ENCODE assay signal across 22 cellular contexts in the genomic region with DNA sequence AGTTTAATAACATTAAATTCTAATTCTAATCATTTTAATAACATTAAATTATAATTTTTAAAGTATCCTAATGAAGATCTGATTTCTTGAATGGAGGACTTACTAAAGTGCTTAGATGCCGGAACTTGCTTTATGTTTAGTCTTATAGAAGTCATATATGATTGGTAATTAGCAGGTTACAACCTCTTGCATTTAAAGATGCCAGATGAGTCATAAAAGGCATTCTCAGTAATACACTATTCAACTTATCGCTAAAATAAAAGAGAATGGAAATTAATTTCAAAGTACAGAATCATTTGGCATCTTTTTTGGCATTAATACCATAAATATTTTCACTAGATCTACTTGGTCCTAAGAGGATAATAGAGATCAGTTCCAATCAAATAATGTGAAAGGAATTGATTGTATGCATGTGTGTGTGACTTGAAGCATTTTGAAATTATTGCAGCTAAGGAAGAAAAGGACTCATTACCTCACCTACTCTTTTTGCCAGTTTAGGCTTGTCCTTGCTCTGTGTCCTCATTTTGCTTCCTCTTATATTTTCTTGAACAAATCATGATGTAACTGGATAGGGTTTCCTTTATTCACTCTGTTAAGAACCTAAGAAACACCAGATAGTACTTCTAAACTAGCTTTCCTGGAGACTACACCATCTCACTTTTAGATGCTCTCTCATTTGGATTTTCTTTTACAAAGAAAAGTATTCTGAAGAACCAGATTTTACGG. TPM values are rescaled to one million over a fixed set of nuclear protein-coding genes. Genes with fewer than 3 reads are reported as not detected.
DNase-seq lines count a peak whose midpoint lies in the region; ATAC-seq and TF ChIP-seq lines count a peak whose summit lies in the region.
"Had no signal": no experiment of that assay in that cellular context is flagged by ENCODE, and none has a peak within 500 bp of the region (broad histone marks: within the 10 kb centered on the region; RNA-seq: fewer than 3 reads in every experiment).

No MANE protein-coding gene starts in this region.

- no peak for TF ChIP-seq EP300 in gastroesophageal sphincter (IDR thresholded peaks at IDR 0.05)

- TF ChIP-seq POLR2A in gastroesophageal sphincter (IDR thresholded peaks at IDR 0.05) (no peak), vagina (IDR thresholded peaks at IDR 0.05) (no peak)

- H3K4me1 ChIP-seq in right atrium auricular region, result peaks cover 0 to 23% of the 10 kb centered on the region in 2 donors
- H3K4me1 ChIP-seq in gastroesophageal sphincter, result peaks cover 3 to 86% (median 14%) of the 10 kb centered on the region in 3 donors
- peaks cover 67% of the 10 kb centered on the region for H3K4me1 ChIP-seq in vagina
- H3K4me1 ChIP-seq: colonic mucosa had no signal

- DNase-seq in right atrium auricular region (ENCODE audit: low spot score) (no peak), Right ventricle myocardium inferior (ENCODE audit: missing footprints) (no peak), SKM-1 treated with dmso at 0.1 percent for 144 hours (lab: John Stamatoyannopoulos, UW; ENCODE audit: unreplicated experiment) (peak; percentile 91), vagina (ENCODE audit: extremely low spot score in 2 of 2) (no peak), foreskin melanocyte (no peak)
- DNase-seq in stimulated activated naive CD4-positive, alpha-beta T cell treated with Interleukin-2 at 50 U/mL for 16 hours (lab: John Stamatoyannopoulos, UW), result no peak
- DNase-seq: activated T-cell treated with anti-CD3 and anti-CD28 coated beads, Interleukin-2, amount 50 U/mL, for 72 hours; CD4-positive, CD25-positive, alpha-beta regulatory T cell; colonic mucosa; DND-41; KBM-7; NCI-H1092; NCI-H2029; NCI-H524 treated with DMSO at 0.1 percent for 48 hours; OCI-M1; SJCRH30; stimulated activated CD4-positive, alpha-beta T cell treated with anti-CD3 and anti-CD28 coated beads, Interleukin-12 subunit alpha, Interleukin-12 subunit beta, amount 100 ng/mL, for 4 hours; stimulated activated CD8-positive, alpha-beta memory T cell treated with anti-CD3 and anti-CD28 coated beads, Interleukin-4, amount 100 ng/mL, for 48 hours; substantia nigra had no signal

- ATAC-seq in Right ventricle myocardium inferior (no peak), gastroesophageal sphincter (no peak), GM21447 (IDR thresholded peaks at IDR 0.05; ENCODE audit: unreplicated experiment) (no peak)
- ATAC-seq: activated T-cell treated with anti-CD3 and anti-CD28 coated beads, Interleukin-2, amount 50 U/mL, for 72 hours had no signal

- peak overlapping the region; percentile 2 to 75 for H3K27ac ChIP-seq in right atrium auricular region
- H3K27ac ChIP-seq in gastroesophageal sphincter, result peak overlapping the region in 3 of 4 donors; percentile 10 to 80 (median 79)
- H3K27ac ChIP-seq in vagina, result peak overlapping the region; percentile 81
- H3K27ac ChIP-seq: colonic mucosa had no signal

- H3K27me3 ChIP-seq in right atrium auricular region (no peaks in the 10 kb centered on the region), gastroesophageal sphincter (peaks cover 8% of the 10 kb centered on the region), vagina (no peaks in the 10 kb centered on the region)
- H3K27me3 ChIP-seq: colonic mucosa, SJCRH30 had no signal

- 70 to 87% methylated on average over 3 of the region's 3 CpGs for WGBS in gastroesophageal sphincter (ENCODE audit: low coverage in 1 of 2), 2 donors

- H3K9me3 ChIP-seq in right atrium auricular region (no peaks in the 10 kb centered on the region), gastroesophageal sphincter (no peaks in the 10 kb centered on the region), vagina (no peaks in the 10 kb centered on the region)
- H3K9me3 ChIP-seq: colonic mucosa, SJCRH30 had no signal

- no peak for TF ChIP-seq CTCF in right atrium auricular region (IDR thresholded peaks at IDR 0.05)
- TF ChIP-seq CTCF in gastroesophageal sphincter (IDR thresholded peaks at IDR 0.05), result no peak
- TF ChIP-seq CTCF in vagina (IDR thresholded peaks at IDR 0.05), result no peak

- intact Hi-C loops in Right ventricle myocardium inferior (cut with DNase I), result no loop called here
- intact Hi-C loops in vagina (cut with DNase I), result no loop called here

- H3K36me3 ChIP-seq in right atrium auricular region, result no peaks in the 10 kb centered on the region
- no peaks in the 10 kb centered on the region for H3K36me3 ChIP-seq in gastroesophageal sphincter
- H3K36me3 ChIP-seq in vagina, result no peaks in the 10 kb centered on the region
- H3K36me3 ChIP-seq: colonic mucosa, SJCRH30 had no signal

- H3K4me3 ChIP-seq in right atrium auricular region (no peak overlapping the region), gastroesophageal sphincter (no peak overlapping the region), vagina (no peak overlapping the region)
- H3K4me3 ChIP-seq: colonic mucosa, SJCRH30 had no signal

RNA-seq across cellular contexts. Expression of a gene that starts 2.7 kb away (rescaled TPM):
- total RNA-seq in right atrium auricular region, result 10 to 100 TPM; 13.6 to 89.7 TPM
- 20.0 TPM for total RNA-seq in Right ventricle myocardium inferior
- 10 to 100 TPM in 2 of 4 donors, 1 to 10 TPM in 2; 5.3 to 47.1 (median 15.6) TPM for total RNA-seq in gastroesophageal sphincter
- total RNA-seq in vagina, result 16.7 TPM
- total RNA-seq: activated CD8-positive, alpha-beta memory T cell treated with anti-CD3 and anti-CD28 coated beads for 36 hours; activated T-cell treated with anti-CD3 and anti-CD28 coated beads, Interleukin-2, amount 50 U/mL, for 72 hours; CD4-positive, CD25-positive, alpha-beta regulatory T cell had no signal
